In the genomic region with DNA sequence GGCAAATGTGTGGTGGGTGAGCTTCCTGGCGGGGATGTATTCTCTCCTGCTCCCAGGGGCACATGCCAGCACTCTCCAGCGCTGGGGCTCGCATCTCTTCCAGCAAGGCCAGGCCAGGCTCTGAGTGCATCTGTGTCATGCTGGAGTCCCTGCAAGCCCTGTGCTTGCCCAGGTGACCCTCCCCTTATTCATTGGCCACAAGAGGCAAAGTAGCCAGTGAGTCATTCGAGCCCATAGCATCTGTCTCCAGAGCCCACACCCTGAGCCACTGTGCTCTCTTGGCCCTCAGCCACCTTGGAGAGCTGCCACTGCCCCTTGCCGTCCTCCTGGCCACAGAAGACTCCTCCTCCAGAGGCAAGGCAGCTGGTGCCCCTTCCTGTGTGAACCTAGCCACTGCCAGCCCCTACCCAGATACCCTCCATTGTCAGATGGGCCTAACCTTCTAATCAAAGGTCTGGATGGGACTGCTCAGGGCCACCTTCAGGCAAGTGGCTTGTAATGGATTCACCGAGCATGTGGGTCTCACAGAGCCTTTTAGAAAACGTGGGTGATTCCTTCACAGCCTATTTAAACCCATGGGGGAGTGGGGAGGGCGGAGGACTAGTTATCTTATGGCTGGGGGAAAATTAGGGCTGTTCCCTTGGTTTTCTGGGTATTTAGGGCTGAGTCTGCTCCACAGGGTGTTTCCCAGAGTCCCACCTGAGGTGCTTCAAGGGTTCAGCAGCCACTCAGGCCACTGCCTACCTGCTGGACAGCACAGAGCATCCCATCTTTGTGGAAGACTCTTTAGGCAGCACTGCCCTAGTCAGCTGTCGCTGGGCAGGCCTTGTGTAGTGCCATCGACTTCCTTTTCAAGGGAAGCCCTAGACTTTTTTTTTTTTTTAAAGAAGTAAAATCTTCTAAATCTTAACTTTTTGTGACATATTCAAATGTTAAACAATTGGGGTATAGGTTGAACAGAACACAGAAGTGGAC, we compare ENCODE assay signal across 12 cellular contexts.
DNase-seq lines count a peak whose midpoint lies in the region; ATAC-seq, FAIRE-seq and TF ChIP-seq lines count a peak whose summit lies in the region.
"Had no signal": no experiment of that assay in that cellular context is flagged by ENCODE, and none has a peak within 500 bp of the region (broad histone marks: within the 10 kb centered on the region; RNA-seq: fewer than 3 reads in every experiment).

No MANE protein-coding gene starts in this region.

- no peak overlapping the region for H4K8ac ChIP-seq in mesenchymal stem cell (ENCODE audit: low read length)

- no peak overlapping the region for H2BK120ac ChIP-seq in mesenchymal stem cell (ENCODE audit: low read depth, low read length)

- no peaks in the 10 kb centered on the region for H3K36me3 ChIP-seq in astrocyte (ENCODE audit: insufficient read depth, low read length)
- no peaks in the 10 kb centered on the region for H3K36me3 ChIP-seq in mesenchymal stem cell (ENCODE audit: control insufficient read depth in 1 of 2, insufficient read depth in 2 of 2, low read depth in 1 of 2, low read length in 2 of 2)
- H3K36me3 ChIP-seq: Peyer's patch, upper lobe of left lung had no signal

- peaks cover 18% of the 10 kb centered on the region for H3K4me1 Mint-ChIP-seq in astrocyte (ENCODE audit: low read depth, unreplicated experiment)
- peaks cover 55% of the 10 kb centered on the region for H3K4me1 Mint-ChIP-seq in activated T-cell treated with anti-CD3 and anti-CD28 coated beads, Interleukin-2, amount 50 U/mL, for 24 hours (ENCODE audit: low read depth)

- H3K4me3 Mint-ChIP-seq in astrocyte (ENCODE audit: unreplicated experiment): no peak overlapping the region
- no peak overlapping the region for H3K4me3 Mint-ChIP-seq in activated T-cell treated with anti-CD3 and anti-CD28 coated beads, Interleukin-2, amount 50 U/mL, for 24 hours
- H3K4me3 Mint-ChIP-seq: CD4-positive, alpha-beta T cell had no signal

- H3K27ac Mint-ChIP-seq in astrocyte (ENCODE audit: unreplicated experiment): no peak overlapping the region
- no peak overlapping the region for H3K27ac Mint-ChIP-seq in activated T-cell treated with anti-CD3 and anti-CD28 coated beads, Interleukin-2, amount 50 U/mL, for 24 hours
- H3K27ac Mint-ChIP-seq: CD4-positive, alpha-beta T cell had no signal

- no peaks in the 10 kb centered on the region for H3K9me3 ChIP-seq in astrocyte (ENCODE audit: insufficient read depth, low read depth, low read length)
- H3K9me3 ChIP-seq in mesenchymal stem cell (ENCODE audit: control insufficient read depth, low read length): no peaks in the 10 kb centered on the region
- H3K9me3 ChIP-seq: Peyer's patch, upper lobe of left lung had no signal

- DNase-seq in EH (ENCODE audit: low read depth): peak; percentile 16
- peak; percentile 32 for DNase-seq in LoVo (ENCODE audit: low spot score)
- DNase-seq in astrocyte (ENCODE audit: low read depth): peak; percentile 65
- DNase-seq in mesenchymal stem cell: peak; percentile 2
- DNase-seq in NCI-H146 treated with DMSO at 0.1 percent for 48 hours (lab: John Stamatoyannopoulos, UW; ENCODE audit: unreplicated experiment): no peak
- DNase-seq in left lobe of liver (ENCODE audit: low spot score): no peak
- DNase-seq in activated T-cell treated with anti-CD3 and anti-CD28 coated beads, Interleukin-2, amount 50 U/mL, for 24 hours: no peak
- DNase-seq: CD4-positive, alpha-beta T cell; dorsolateral prefrontal cortex; upper lobe of left lung had no signal

- H3K27ac ChIP-seq in astrocyte (ENCODE audit: low read depth, low read length): no peak overlapping the region
- H3K27ac ChIP-seq in mesenchymal stem cell (ENCODE audit: low read length, poor library complexity, severe bottlenecking): no peak overlapping the region
- H3K27ac ChIP-seq: dorsolateral prefrontal cortex, Peyer's patch, upper lobe of left lung had no signal

- H3K4me3 ChIP-seq in astrocyte (ENCODE audit: insufficient read depth, low read depth, low read length): no peak overlapping the region
- H3K4me3 ChIP-seq in mesenchymal stem cell (ENCODE audit: insufficient read depth in 1 of 2, low read depth in 1 of 2, low read length in 2 of 2): no peak overlapping the region
- H3K4me3 ChIP-seq: dorsolateral prefrontal cortex, Peyer's patch, upper lobe of left lung had no signal

- no peak overlapping the region for H2AK5ac ChIP-seq in mesenchymal stem cell (ENCODE audit: low read length, severe bottlenecking)

- no peak overlapping the region for H3K23ac ChIP-seq in mesenchymal stem cell (ENCODE audit: low read length in 2 of 2)

- WGBS in mesenchymal stem cell: 67% methylated on average over 9 of the region's 10 CpGs

- no peak overlapping the region for H3K14ac ChIP-seq in mesenchymal stem cell (ENCODE audit: low read length in 2 of 2)

- H2AFZ ChIP-seq in astrocyte (ENCODE audit: low read depth, low read length) (no peak overlapping the region), mesenchymal stem cell (ENCODE audit: low read depth, low read length) (no peak overlapping the region)

- peak overlapping the region; percentile 9 for H3K4me2 ChIP-seq in astrocyte (ENCODE audit: low read length)
- H3K4me2 ChIP-seq in mesenchymal stem cell (ENCODE audit: low read length, poor library complexity, severe bottlenecking): no peak overlapping the region

- no peak for FAIRE-seq in astrocyte (lab: Jason Lieb, UNC)

- H3K36me3 Mint-ChIP-seq in astrocyte (ENCODE audit: low read depth, unreplicated experiment): no peaks in the 10 kb centered on the region
- H3K36me3 Mint-ChIP-seq in activated T-cell treated with anti-CD3 and anti-CD28 coated beads, Interleukin-2, amount 50 U/mL, for 24 hours (ENCODE audit: low read depth): no peaks in the 10 kb centered on the region

- H4K20me1 ChIP-seq in astrocyte (ENCODE audit: insufficient read depth, low read length): no peaks in the 10 kb centered on the region

- H3K9ac ChIP-seq in astrocyte (ENCODE audit: low read length) (no peak overlapping the region), mesenchymal stem cell (ENCODE audit: low read length) (no peak overlapping the region)

- H3K79me2 ChIP-seq in astrocyte (ENCODE audit: insufficient read depth, low read length): no peaks in the 10 kb centered on the region

- no peaks in the 10 kb centered on the region for H3K79me1 ChIP-seq in mesenchymal stem cell (replicated peaks; ENCODE audit: low read length, poor library complexity, severe bottlenecking)

- H2BK5ac ChIP-seq in mesenchymal stem cell (ENCODE audit: low read depth, low read length, poor library complexity, severe bottlenecking): no peak overlapping the region

- peaks cover 11% of the 10 kb centered on the region for H3K4me1 ChIP-seq in astrocyte (ENCODE audit: insufficient read depth, low read length)
- H3K4me1 ChIP-seq in mesenchymal stem cell (ENCODE audit: control insufficient read depth, insufficient read depth, low read depth, low read length): peaks cover 2% of the 10 kb centered on the region
- H3K4me1 ChIP-seq: Peyer's patch had no signal

- H3K9me3 Mint-ChIP-seq in astrocyte (ENCODE audit: unreplicated experiment): no peaks in the 10 kb centered on the region
- no peaks in the 10 kb centered on the region for H3K9me3 Mint-ChIP-seq in activated T-cell treated with anti-CD3 and anti-CD28 coated beads, Interleukin-2, amount 50 U/mL, for 24 hours
- H3K9me3 Mint-ChIP-seq: CD4-positive, alpha-beta T cell had no signal

- H3K27me3 ChIP-seq in astrocyte (ENCODE audit: insufficient read depth, low read length) (peaks cover 6% of the 10 kb centered on the region), mesenchymal stem cell (ENCODE audit: control insufficient read depth in 1 of 2, insufficient read depth in 1 of 2, low read length in 2 of 2) (peaks cover 32 to 68% of the 10 kb centered on the region in 2 experiments)
- H3K27me3 ChIP-seq: Peyer's patch, upper lobe of left lung had no signal

- no peak overlapping the region for H4K91ac ChIP-seq in mesenchymal stem cell (ENCODE audit: low read length)

- no peak overlapping the region for H3K18ac ChIP-seq in mesenchymal stem cell (ENCODE audit: low read depth in 1 of 2, low read length in 2 of 2)

- H2BK15ac ChIP-seq in mesenchymal stem cell (ENCODE audit: low read depth, poor library complexity, severe bottlenecking): no peak overlapping the region

- peaks cover 23% of the 10 kb centered on the region for H3K27me3 Mint-ChIP-seq in astrocyte (ENCODE audit: low read depth, unreplicated experiment)
- H3K27me3 Mint-ChIP-seq in activated T-cell treated with anti-CD3 and anti-CD28 coated beads, Interleukin-2, amount 50 U/mL, for 24 hours: peaks cover 64% of the 10 kb centered on the region

- H3K4ac ChIP-seq in mesenchymal stem cell (ENCODE audit: low read depth in 1 of 2, low read length in 2 of 2): no peak overlapping the region

- no peak for ATAC-seq in left lobe of liver
- no peak for ATAC-seq in GM18511 (IDR thresholded peaks at IDR 0.05; ENCODE audit: unreplicated experiment)

- no peak for TF ChIP-seq CTCF in astrocyte (IDR thresholded peaks at IDR 0.05; ENCODE audit: insufficient read depth, low read depth, low read length)

- no peak overlapping the region for H2BK12ac ChIP-seq in mesenchymal stem cell (ENCODE audit: low read length in 2 of 2)

Comparison
In these comparisons a context has a peak if more than half of its experiments do, and no peak if none do; other contexts are left out.
1. DNase-seq: peak in EH (single experiment), LoVo (single experiment), astrocyte (single experiment) and mesenchymal stem cell (single experiment); none in NCI-H146 treated with DMSO at 0.1 percent for 48 hours (single experiment), left lobe of liver (single experiment) and activated T-cell treated with anti-CD3 and anti-CD28 coated beads, Interleukin-2, amount 50 U/mL, for 24 hours (single experiment).